ENCODE assay signal across 14 cellular contexts in genomic region chr12:125070117-125070516, GRCh38. TPM values are rescaled to one million over a fixed set of nuclear protein-coding genes. Genes with fewer than 3 reads are reported as not detected.
A peak's percentile ranks its signal among the peaks of the same experiment; 100 is the strongest.
DNase-seq lines count a peak whose midpoint lies in the region; ATAC-seq, FAIRE-seq and TF ChIP-seq lines count a peak whose summit lies in the region.
"Had no signal": no experiment of that assay in that cellular context is flagged by ENCODE, and none has a peak within 500 bp of the region (broad histone marks: within the 10 kb centered on the region; RNA-seq: fewer than 3 reads in every experiment).

No MANE protein-coding gene starts in this region.

- CTCF ChIA-PET in PC-3 (lab: Charles Lee) = no interaction called here

- H3K27ac Mint-ChIP-seq in activated T-cell treated with anti-CD3 and anti-CD28 coated beads, Interleukin-2, amount 50 U/mL, for 24 hours = no peak overlapping the region
- H3K27ac Mint-ChIP-seq: HFFc6, mesothelial cell of epicardium had no signal

- intact Hi-C loops in PC-3 (cut with micrococcal nuclease) = no loop called here

- no peaks in the 10 kb centered on the region for H3K9me2 ChIP-seq in PC-3 (replicated peaks; ENCODE audit: low read length)

- H2AFZ ChIP-seq in PC-3 (ENCODE audit: low read length) = no peak overlapping the region

- no peak overlapping the region for H3K4me2 ChIP-seq in PC-3 (ENCODE audit: low read length)

- no peak overlapping the region for H3K4me3 Mint-ChIP-seq in activated T-cell treated with anti-CD3 and anti-CD28 coated beads, Interleukin-2, amount 50 U/mL, for 24 hours
- H3K4me3 Mint-ChIP-seq: HFFc6, mesothelial cell of epicardium had no signal

- ATAC-seq in PC-3 = no peak

- H4K20me1 ChIP-seq in PC-3 (ENCODE audit: low read length) = 0 out of 2 replicates have a peak, but pooled peaks cover 4% of the 10 kb centered on the region

- H3F3A ChIP-seq in PC-3 (ENCODE audit: low read length, unreplicated experiment) = no peaks in the 10 kb centered on the region

- H3K27me3 ChIP-seq in PC-3 (ENCODE audit: low read length) = no peaks in the 10 kb centered on the region

- H3K4me1 Mint-ChIP-seq in activated T-cell treated with anti-CD3 and anti-CD28 coated beads, Interleukin-2, amount 50 U/mL, for 24 hours (ENCODE audit: low read depth) = peaks cover 25% of the 10 kb centered on the region

- BruUV-seq in PC-3 (replicated peaks; lab: Mats Ljungman, UMichigan) = no TSS peak

- no peak for FAIRE-seq in urothelium cell line (lab: Jason Lieb, UNC)
- FAIRE-seq: endometrium had no signal

- peaks cover 13% of the 10 kb centered on the region; the same call in 1 of the 2 replicates for H3K36me3 ChIP-seq in PC-3 (ENCODE audit: low read depth, low read length)

- H3K4me3 ChIP-seq in PC-3 (ENCODE audit: low read length) (no peak overlapping the region), fibroblast of the aortic adventitia (ENCODE audit: low read depth, low read length) (no peak overlapping the region), retinal pigment epithelial cell (ENCODE audit: low read length) (no peak overlapping the region)

- H3K9me3 Mint-ChIP-seq in activated T-cell treated with anti-CD3 and anti-CD28 coated beads, Interleukin-2, amount 50 U/mL, for 24 hours = no peaks in the 10 kb centered on the region
- H3K9me3 Mint-ChIP-seq: HFFc6, mesothelial cell of epicardium had no signal

- TF ChIP-seq CTCF in PC-3 (conservative IDR thresholded peaks at IDR 0.05; ENCODE audit: low read depth, low read length) (0 out of 2 replicates have a peak, but pooled peaks have one; percentile 14), fibroblast of the aortic adventitia (IDR thresholded peaks at IDR 0.05; ENCODE audit: insufficient read depth, low read length) (peak; percentile 6), retinal pigment epithelial cell (conservative IDR thresholded peaks at IDR 0.05; ENCODE audit: low read depth, low read length) (peak; percentile 40)

- peaks cover 9% of the 10 kb centered on the region for H3K36me3 Mint-ChIP-seq in activated T-cell treated with anti-CD3 and anti-CD28 coated beads, Interleukin-2, amount 50 U/mL, for 24 hours (ENCODE audit: low read depth)

- H3K27me3 Mint-ChIP-seq in activated T-cell treated with anti-CD3 and anti-CD28 coated beads, Interleukin-2, amount 50 U/mL, for 24 hours = no peaks in the 10 kb centered on the region

- POLR2A ChIA-PET in PC-3 (lab: Charles Lee; ENCODE audit: unreplicated experiment) = no interaction called here

- no peak overlapping the region for H3K27ac ChIP-seq in PC-3 (ENCODE audit: low read length)

- H3K9ac ChIP-seq in PC-3 (ENCODE audit: low read length) = no peak overlapping the region

- no peaks in the 10 kb centered on the region for H3K9me3 ChIP-seq in PC-3 (ENCODE audit: low read length)

- peaks cover 65% of the 10 kb centered on the region for H3K79me2 ChIP-seq in PC-3 (ENCODE audit: low read length)

- peaks cover 16% of the 10 kb centered on the region for H3K4me1 ChIP-seq in PC-3 (ENCODE audit: insufficient read depth, low read length)

- peak; percentile 27 for DNase-seq in NCI-H748 (lab: John Stamatoyannopoulos, UW; ENCODE audit: unreplicated experiment)
- no peak for DNase-seq in NCI-H748 treated with DMSO at 0.1 percent for 48 hours (lab: John Stamatoyannopoulos, UW)
- DNase-seq in PC-3 = no peak
- DNase-seq in fibroblast of the aortic adventitia (ENCODE audit: low read depth) = no peak
- DNase-seq in retinal pigment epithelial cell (ENCODE audit: low read depth) = no peak
- DNase-seq in T-helper 9 cell = no peak
- DNase-seq in activated T-cell treated with anti-CD3 and anti-CD28 coated beads, Interleukin-2, amount 50 U/mL, for 24 hours = no peak
- no peak for DNase-seq in urothelium cell line (ENCODE audit: low spot score)
- DNase-seq: ACHN; activated naive CD4-positive, alpha-beta T cell treated with anti-CD3 and anti-CD28 coated beads, Interleukin-2, amount 50 U/mL, for 16 hours; HFFc6; stimulated activated CD4-positive, alpha-beta T cell treated with anti-CD3 and anti-CD28 coated beads, Interleukin-15, amount 100 ng/mL, for 24 hours had no signal

RNA-seq across cellular contexts. Expression of gene AACS, which starts 4.9 kb away (rescaled TPM):
- total RNA-seq in PC-3 (2014; rRNA removed) = 31.9 and 37.6 TPM in 2 replicates
- total RNA-seq in fibroblast of the aortic adventitia (ENCODE audit: low replicate concordance) = 12.0 and 25.1 TPM in 2 replicates
